22 cellular contexts compared by ENCODE assay signal in the genomic region with DNA sequence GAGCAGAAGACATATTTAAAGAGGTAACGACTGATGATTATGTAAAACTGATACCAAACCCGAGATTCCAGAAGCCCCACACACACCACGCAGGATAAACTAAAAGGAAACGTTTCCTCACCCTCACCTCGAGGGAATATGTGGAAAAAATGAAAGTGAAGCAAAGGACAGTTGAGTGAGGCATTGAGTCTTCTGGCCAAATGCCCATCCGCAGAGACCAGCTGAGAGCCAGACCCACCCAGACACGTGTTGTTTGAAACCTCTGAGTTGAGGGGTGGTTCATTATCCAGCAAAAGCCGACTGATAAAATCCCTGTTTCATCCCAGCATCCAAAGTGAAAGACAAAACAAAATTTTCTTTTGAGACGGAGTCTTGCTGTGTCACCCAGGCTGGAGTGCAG. TPM values are rescaled to one million over a fixed set of nuclear protein-coding genes. Genes with fewer than 3 reads are reported as not detected.
A peak's percentile ranks its signal among the peaks of the same experiment; 100 is the strongest.
DNase-seq lines count a peak whose midpoint lies in the region; ATAC-seq and TF ChIP-seq lines count a peak whose summit lies in the region.
"Had no signal": no experiment of that assay in that cellular context is flagged by ENCODE, and none has a peak within 500 bp of the region (broad histone marks: within the 10 kb centered on the region; RNA-seq: fewer than 3 reads in every experiment).

No MANE protein-coding gene starts in this region.

- H3K9me3 ChIP-seq in T-helper 17 cell (ENCODE audit: control insufficient read depth, low read length, poor library complexity, severe bottlenecking) = no peaks in the 10 kb centered on the region
- H3K9me3 ChIP-seq in upper lobe of right lung = no peaks in the 10 kb centered on the region

- H3K4me1 Mint-ChIP-seq in activated T-cell treated with anti-CD3 and anti-CD28 coated beads, Interleukin-2, amount 50 U/mL, for 4 hours (ENCODE audit: low read depth) = peaks cover 37% of the 10 kb centered on the region
- H3K4me1 Mint-ChIP-seq in T-helper 17 cell = peaks cover 20% of the 10 kb centered on the region

- H3K4me3 ChIP-seq in upper lobe of right lung = no peak overlapping the region
- H3K4me3 ChIP-seq: breast epithelium had no signal

- H3K27me3 ChIP-seq in upper lobe of right lung = peaks cover 29% of the 10 kb centered on the region

- peaks cover 2% of the 10 kb centered on the region for H3K27me3 Mint-ChIP-seq in activated T-cell treated with anti-CD3 and anti-CD28 coated beads, Interleukin-2, amount 50 U/mL, for 4 hours (ENCODE audit: low read depth)
- H3K27me3 Mint-ChIP-seq in T-helper 17 cell = peaks cover 5% of the 10 kb centered on the region

- no peak overlapping the region for H3K27ac ChIP-seq in upper lobe of right lung
- H3K27ac ChIP-seq: breast epithelium, C4-2B, HL-60 had no signal

- no peak for TF ChIP-seq CTCF in upper lobe of right lung (IDR thresholded peaks at IDR 0.05)

- peaks cover 2% of the 10 kb centered on the region for H3K36me3 Mint-ChIP-seq in activated T-cell treated with anti-CD3 and anti-CD28 coated beads, Interleukin-2, amount 50 U/mL, for 4 hours (ENCODE audit: insufficient read depth)
- H3K36me3 Mint-ChIP-seq in T-helper 17 cell (ENCODE audit: low read depth) = peaks cover 2% of the 10 kb centered on the region
- H3K36me3 Mint-ChIP-seq: WTC11 had no signal

- no peaks in the 10 kb centered on the region for H3K4me1 ChIP-seq in upper lobe of right lung
- H3K4me1 ChIP-seq: breast epithelium had no signal

- H3K36me3 ChIP-seq in upper lobe of right lung = no peaks in the 10 kb centered on the region
- H3K36me3 ChIP-seq: breast epithelium had no signal

- peak overlapping the region; percentile 99 for H3K27ac Mint-ChIP-seq in T-helper 17 cell
- H3K27ac Mint-ChIP-seq: activated CD8-positive, alpha-beta T cell treated with anti-CD3 and anti-CD28 coated beads, Interleukin-2, amount 10 ng/mL, durations not matched to agents 7 days and 5 days; activated naive CD8-positive, alpha-beta T cell treated with anti-CD3 and anti-CD28 coated beads, Interleukin-2, amount 50 U/mL, for 24 hours; dendritic cell treated with granulocyte-macrophage colony-stimulating factor and Interleukin-4, amounts not matched to agents 40 ng/mL and 50 ng/mL, for 4 days; WTC11 had no signal

- peak overlapping the region; percentile 43 for H3K4me3 Mint-ChIP-seq in activated T-cell treated with anti-CD3 and anti-CD28 coated beads, Interleukin-2, amount 50 U/mL, for 4 hours
- peak overlapping the region; percentile 63 for H3K4me3 Mint-ChIP-seq in T-helper 17 cell
- H3K4me3 Mint-ChIP-seq: activated CD8-positive, alpha-beta T cell treated with anti-CD3 and anti-CD28 coated beads, Interleukin-2, amount 10 ng/mL, durations not matched to agents 7 days and 5 days; activated naive CD8-positive, alpha-beta T cell treated with anti-CD3 and anti-CD28 coated beads, Interleukin-2, amount 50 U/mL, for 24 hours; dendritic cell treated with granulocyte-macrophage colony-stimulating factor and Interleukin-4, amounts not matched to agents 40 ng/mL and 50 ng/mL, for 4 days; WTC11 had no signal

- no peaks in the 10 kb centered on the region for H3K9me3 Mint-ChIP-seq in activated T-cell treated with anti-CD3 and anti-CD28 coated beads, Interleukin-2, amount 50 U/mL, for 4 hours
- H3K9me3 Mint-ChIP-seq: activated naive CD8-positive, alpha-beta T cell treated with anti-CD3 and anti-CD28 coated beads, Interleukin-2, amount 50 U/mL, for 24 hours; WTC11 had no signal

- intact Hi-C loops in upper lobe of right lung (cut with DNase I) = no loop called here

- no peak for DNase-seq in activated T-cell treated with anti-CD3 and anti-CD28 coated beads, Interleukin-2, amount 50 U/mL, for 4 hours
- no peak for DNase-seq in activated T-cell treated with anti-CD3 and anti-CD28 coated beads, Interleukin-2, amount 50 U/mL, for 48 hours
- no peak for DNase-seq in T-helper 17 cell
- DNase-seq in islet precursor cell = peak; percentile 19
- DNase-seq in upper lobe of right lung = peak; percentile 8
- DNase-seq in NCI-H2081 (lab: John Stamatoyannopoulos, UW) = no peak
- no peak for DNase-seq in NCI-H1048 (lab: John Stamatoyannopoulos, UW)
- DNase-seq: activated CD8-positive, alpha-beta T cell treated with anti-CD3 and anti-CD28 coated beads, Interleukin-2, amount 10 ng/mL, durations not matched to agents 7 days and 5 days; activated naive CD8-positive, alpha-beta T cell treated with anti-CD3 and anti-CD28 coated beads, Interleukin-2, amount 50 U/mL, for 24 hours; foreskin fibroblast; GOT3; left ventricle myocardium superior; NCI-H187 treated with DMSO at 0.1 percent for 48 hours; NCI-H2227 treated with DMSO at 0.1 percent for 48 hours; stimulated activated CD4-positive, alpha-beta T cell treated with anti-CD3 and anti-CD28 coated beads, Interleukin-12 subunit alpha, Interleukin-12 subunit beta, amount 100 ng/mL, for 4 hours had no signal

- no peak for ATAC-seq in activated T-cell treated with anti-CD3 and anti-CD28 coated beads, Interleukin-2, amount 50 U/mL, for 4 hours
- ATAC-seq in T-helper 17 cell (no peak), upper lobe of right lung (no peak), GM21528 (IDR thresholded peaks at IDR 0.05; ENCODE audit: low FRiP score, unreplicated experiment) (no peak)
- ATAC-seq: activated CD8-positive, alpha-beta T cell treated with anti-CD3 and anti-CD28 coated beads, Interleukin-2, amount 10 ng/mL, durations not matched to agents 7 days and 5 days; activated naive CD8-positive, alpha-beta T cell treated with anti-CD3 and anti-CD28 coated beads, Interleukin-2, amount 50 U/mL, for 24 hours; left ventricle myocardium superior; WTC11 had no signal

RNA-seq across cellular contexts. Expression of a gene that starts 29.6 kb away (rescaled TPM):
- total RNA-seq in activated T-cell treated with anti-CD3 and anti-CD28 coated beads, Interleukin-2, amount 50 U/mL, for 4 hours = 1 to 10 TPM; 2.7 to 5.7 (median 4.8) TPM
- total RNA-seq in T-helper 17 cell (1 to 10 TPM in 1 of 2 donors, under 1 TPM in 1; 0.91 to 4.2 TPM), upper lobe of right lung (3.8 TPM)
- total RNA-seq: SK-MEL-5 had no signal

Comparison
In these comparisons a context has a peak if more than half of its experiments do, and no peak if none do; other contexts are left out.
1. DNase-seq: peak in islet precursor cell (single experiment) and upper lobe of right lung (single experiment); none in activated T-cell treated with anti-CD3 and anti-CD28 coated beads, Interleukin-2, amount 50 U/mL, for 4 hours (single experiment), activated T-cell treated with anti-CD3 and anti-CD28 coated beads, Interleukin-2, amount 50 U/mL, for 48 hours (0 of 2), T-helper 17 cell (0 of 3), NCI-H2081 (0 of 2) and NCI-H1048 (single experiment).